ENCODE assay signal across 14 cellular contexts in the genomic region with DNA sequence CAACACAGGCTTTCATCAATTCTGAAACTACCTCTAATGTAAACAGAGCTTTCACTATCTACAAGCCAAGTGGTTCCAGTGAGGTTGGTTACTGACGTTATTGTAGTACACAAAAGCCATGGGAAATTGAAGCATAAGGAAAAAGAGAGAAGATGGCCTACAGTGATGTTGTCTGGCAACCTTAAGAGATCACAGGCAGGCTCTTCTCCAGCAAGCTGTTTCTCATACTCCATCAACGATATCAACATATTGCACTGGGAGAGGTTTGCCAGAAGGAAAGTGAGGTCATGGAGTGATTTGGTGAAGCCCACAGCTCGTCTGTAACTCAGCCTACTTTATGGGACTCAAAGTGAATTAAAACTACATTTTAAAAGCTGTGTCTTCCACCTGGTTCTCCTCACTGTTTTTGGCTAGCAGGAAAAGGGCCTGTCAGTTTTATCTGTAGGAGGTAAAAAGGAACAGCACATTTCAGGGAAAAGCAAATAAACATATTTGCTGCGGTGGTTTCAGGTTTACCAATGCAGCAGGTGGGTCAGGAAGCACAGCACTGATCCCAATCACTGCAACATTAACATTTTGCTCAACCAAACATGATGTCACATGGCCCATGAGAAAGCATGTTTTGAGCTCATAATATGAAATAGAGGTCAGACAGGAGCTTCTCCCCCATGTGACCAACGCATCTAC.
DNase-seq lines count a peak whose midpoint lies in the region; ATAC-seq, FAIRE-seq and TF ChIP-seq lines count a peak whose summit lies in the region.
"Had no signal": no experiment of that assay in that cellular context is flagged by ENCODE, and none has a peak within 500 bp of the region (broad histone marks: within the 10 kb centered on the region; RNA-seq: fewer than 3 reads in every experiment).

No MANE protein-coding gene starts in this region.

- H4K8ac ChIP-seq in mesendoderm (ENCODE audit: low read depth, low read length): no peak overlapping the region

- H3K27me3 Mint-ChIP-seq in astrocyte (ENCODE audit: low read depth, unreplicated experiment): no peaks in the 10 kb centered on the region
- no peaks in the 10 kb centered on the region for H3K27me3 Mint-ChIP-seq in activated CD8-positive, alpha-beta T cell treated with anti-CD3 and anti-CD28 coated beads for 36 hours

- H3K4me1 Mint-ChIP-seq in astrocyte (ENCODE audit: low read depth, unreplicated experiment): peaks cover 34% of the 10 kb centered on the region
- peaks cover 5% of the 10 kb centered on the region for H3K4me1 Mint-ChIP-seq in activated CD8-positive, alpha-beta T cell treated with anti-CD3 and anti-CD28 coated beads for 36 hours (ENCODE audit: low read depth)

- no peak overlapping the region for H3K23ac ChIP-seq in mesendoderm (ENCODE audit: low read length)

- H3K9me3 ChIP-seq in astrocyte (ENCODE audit: insufficient read depth, low read depth, low read length): no peaks in the 10 kb centered on the region

- WGBS in mesendoderm (ENCODE audit: extremely low coverage, insufficient coverage, low lambda C conversion rate): no CpG with 5 or more reads among the region's 5 CpGs

- no peak overlapping the region for H3K27ac Mint-ChIP-seq in astrocyte (ENCODE audit: unreplicated experiment)
- H3K27ac Mint-ChIP-seq in activated CD8-positive, alpha-beta T cell treated with anti-CD3 and anti-CD28 coated beads for 36 hours: no peak overlapping the region
- H3K27ac Mint-ChIP-seq: activated T-helper 1 cell treated with anti-CD3 and anti-CD28 coated beads, Interleukin-12 subunit alpha, Interleukin-12 subunit beta, Interleukin-2, Interleukin-4 antibody, amounts not matched to agents 30 ng/mL and 10 ng/mL and 1 ng/mL, durations not matched to agents 14 hours and 24 hours and 36 hours had no signal

- intact Hi-C loops in activated CD8-positive, alpha-beta T cell treated with anti-CD3 and anti-CD28 coated beads for 36 hours (cut with micrococcal nuclease): no loop called here

- TF ChIP-seq POLR2A in GM12891 (IDR thresholded peaks at IDR 0.05; ENCODE audit: low read depth, low read length): no peak

- CTCF ChIA-PET in activated CD8-positive, alpha-beta T cell treated with anti-CD3 and anti-CD28 coated beads for 36 hours (lab: Charles Lee): interaction anchor here (1.4 to 1.9 kb wide), 2 partner anchors 13 to 221 kb away, joined by 3 to 5 read pairs; no protein-coding TSS in a partner anchor

- TF ChIP-seq CTCF in astrocyte (IDR thresholded peaks at IDR 0.05; ENCODE audit: insufficient read depth, low read depth, low read length): no peak
- no peak for TF ChIP-seq CTCF in activated CD8-positive, alpha-beta T cell treated with anti-CD3 and anti-CD28 coated beads for 36 hours (IDR thresholded peaks at IDR 0.05)

- FAIRE-seq in GM12891 (lab: Jason Lieb, UNC) (peak; percentile 74), astrocyte (lab: Jason Lieb, UNC) (no peak)

- H3K18ac ChIP-seq in mesendoderm (ENCODE audit: low read length): peak overlapping the region; percentile 51

- H3K4me3 Mint-ChIP-seq in astrocyte (ENCODE audit: unreplicated experiment): no peak overlapping the region
- H3K4me3 Mint-ChIP-seq in activated CD8-positive, alpha-beta T cell treated with anti-CD3 and anti-CD28 coated beads for 36 hours: no peak overlapping the region
- H3K4me3 Mint-ChIP-seq: activated T-helper 1 cell treated with anti-CD3 and anti-CD28 coated beads, Interleukin-12 subunit alpha, Interleukin-12 subunit beta, Interleukin-2, Interleukin-4 antibody, amounts not matched to agents 30 ng/mL and 10 ng/mL and 1 ng/mL, durations not matched to agents 14 hours and 24 hours and 36 hours had no signal

- DNase-seq in GM12891 (ENCODE audit: insufficient read length, low spot score) (no peak), NCI-H2171 (lab: John Stamatoyannopoulos, UW) (peak; percentile 23), astrocyte (ENCODE audit: low read depth) (peak; percentile 50), mesendoderm (no peak), D341Med (ENCODE audit: low spot score) (no peak)
- DNase-seq in activated CD8-positive, alpha-beta T cell treated with anti-CD3 and anti-CD28 coated beads for 36 hours: no peak
- DNase-seq in activated CD4-positive, alpha-beta T cell treated with anti-CD3 and anti-CD28 coated beads, Interleukin-2, amount 50 U/mL, for 1 hour: no peak
- DNase-seq in activated effector memory CD4-positive, alpha-beta T cell treated with Interleukin-2 at 50 U/mL for 16 hours: no peak
- DNase-seq: activated CD4-positive, alpha-beta T cell treated with anti-CD3 and anti-CD28 coated beads for 1 hour; stimulated activated CD4-positive, alpha-beta T cell treated with anti-CD3 and anti-CD28 coated beads, Interleukin-4, amount 100 ng/mL, for 24 hours; stimulated activated naive CD8-positive, alpha-beta T cell treated with anti-CD3 and anti-CD28 coated beads, Interleukin-15, Interleukin-2, amounts not matched to agents 100 U/mL and 50 U/mL, for 24 hours had no signal

- H3K27ac ChIP-seq in astrocyte (ENCODE audit: low read depth, low read length) (no peak overlapping the region), mesendoderm (ENCODE audit: low read depth, low read length) (no peak overlapping the region)
- H3K27ac ChIP-seq: epithelial cell of prostate, HL-60 had no signal

- H3K9me3 Mint-ChIP-seq in astrocyte (ENCODE audit: unreplicated experiment): no peaks in the 10 kb centered on the region
- no peaks in the 10 kb centered on the region for H3K9me3 Mint-ChIP-seq in activated CD8-positive, alpha-beta T cell treated with anti-CD3 and anti-CD28 coated beads for 36 hours
- H3K9me3 Mint-ChIP-seq: activated T-helper 1 cell treated with anti-CD3 and anti-CD28 coated beads, Interleukin-12 subunit alpha, Interleukin-12 subunit beta, Interleukin-2, Interleukin-4 antibody, amounts not matched to agents 30 ng/mL and 10 ng/mL and 1 ng/mL, durations not matched to agents 14 hours and 24 hours and 36 hours had no signal

- no peak for ATAC-seq in activated CD8-positive, alpha-beta T cell treated with anti-CD3 and anti-CD28 coated beads for 36 hours
- ATAC-seq: stimulated activated naive CD8-positive, alpha-beta T cell treated with anti-CD3 and anti-CD28 coated beads, Interleukin-15, Interleukin-2, amounts not matched to agents 100 U/mL and 50 U/mL, for 24 hours had no signal

- H3K4ac ChIP-seq in mesendoderm (ENCODE audit: low read depth, low read length): no peak overlapping the region

- no peaks in the 10 kb centered on the region for H3K36me3 ChIP-seq in astrocyte (ENCODE audit: insufficient read depth, low read length)
- H3K36me3 ChIP-seq in mesendoderm (ENCODE audit: control insufficient read depth, insufficient read depth, low read length): no peaks in the 10 kb centered on the region

- no peak overlapping the region for H2AK5ac ChIP-seq in mesendoderm (ENCODE audit: low read length)

- H3K4me2 ChIP-seq in astrocyte (ENCODE audit: low read length) (no peak overlapping the region), mesendoderm (ENCODE audit: low read length) (no peak overlapping the region)

- H2BK5ac ChIP-seq in mesendoderm (ENCODE audit: low read length): no peak overlapping the region

- no peak overlapping the region for H2BK120ac ChIP-seq in mesendoderm (ENCODE audit: low read depth, low read length)

- H2AFZ ChIP-seq in astrocyte (ENCODE audit: low read depth, low read length): no peak overlapping the region

- H3K4me3 ChIP-seq in astrocyte (ENCODE audit: insufficient read depth, low read depth, low read length): no peak overlapping the region
- no peak overlapping the region for H3K4me3 ChIP-seq in mesendoderm (ENCODE audit: low read length)

- no peaks in the 10 kb centered on the region for H3K36me3 Mint-ChIP-seq in astrocyte (ENCODE audit: low read depth, unreplicated experiment)
- peaks cover 8% of the 10 kb centered on the region for H3K36me3 Mint-ChIP-seq in activated CD8-positive, alpha-beta T cell treated with anti-CD3 and anti-CD28 coated beads for 36 hours (ENCODE audit: low read depth)

- no peak overlapping the region for H3K9ac ChIP-seq in astrocyte (ENCODE audit: low read length)
- H3K9ac ChIP-seq in mesendoderm (ENCODE audit: low read length): no peak overlapping the region

- H3K79me1 ChIP-seq in mesendoderm (ENCODE audit: low read length): no peaks in the 10 kb centered on the region

- H3K27me3 ChIP-seq in astrocyte (ENCODE audit: insufficient read depth, low read length): no peaks in the 10 kb centered on the region
- H3K27me3 ChIP-seq in mesendoderm (ENCODE audit: insufficient read depth, low read length, poor library complexity): no peaks in the 10 kb centered on the region

- H3K4me1 ChIP-seq in astrocyte (ENCODE audit: insufficient read depth, low read length) (peaks cover 19% of the 10 kb centered on the region), mesendoderm (ENCODE audit: control insufficient read depth, low read depth, low read length) (peaks cover 11% of the 10 kb centered on the region)

- H3K56ac ChIP-seq in mesendoderm (ENCODE audit: low read length): no peak overlapping the region

- POLR2A ChIA-PET in activated CD8-positive, alpha-beta T cell treated with anti-CD3 and anti-CD28 coated beads for 36 hours (lab: Charles Lee): no interaction called here

- no peak overlapping the region for H4K5ac ChIP-seq in mesendoderm (ENCODE audit: low read length)

- H2BK15ac ChIP-seq in mesendoderm (replicated peaks; ENCODE audit: low read depth): no peak overlapping the region

- no peaks in the 10 kb centered on the region for H4K20me1 ChIP-seq in astrocyte (ENCODE audit: insufficient read depth, low read length)

- H3K79me2 ChIP-seq in astrocyte (ENCODE audit: insufficient read depth, low read length): no peaks in the 10 kb centered on the region
- no peaks in the 10 kb centered on the region for H3K79me2 ChIP-seq in mesendoderm (ENCODE audit: control insufficient read depth, insufficient read depth, low read length)

TF ChIP-seq in GM12891, 5 proteins besides CTCF, POLR2A, EP300 and RAD21:
- TF ChIP-seq PAX5 (IDR thresholded peaks at IDR 0.05; ENCODE audit: insufficient read depth, low read length, severe bottlenecking) (no peak), SPI1 (IDR thresholded peaks at IDR 0.05; ENCODE audit: low read depth, low read length) (no peak), POU2F2 (IDR thresholded peaks at IDR 0.05; ENCODE audit: low read depth, low read length) (no peak), TAF1 (IDR thresholded peaks at IDR 0.05; ENCODE audit: low read depth, low read length) (no peak), POLR2AphosphoS5 (IDR thresholded peaks at IDR 0.05; ENCODE audit: low read depth, low read length) (no peak)

Comparison
In these comparisons a context has a peak if more than half of its experiments do, and no peak if none do; other contexts are left out.
1. DNase-seq: peak in NCI-H2171 (single experiment) and astrocyte (single experiment); none in GM12891 (single experiment), mesendoderm (single experiment), activated CD8-positive, alpha-beta T cell treated with anti-CD3 and anti-CD28 coated beads for 36 hours (single experiment), activated CD4-positive, alpha-beta T cell treated with anti-CD3 and anti-CD28 coated beads, Interleukin-2, amount 50 U/mL, for 1 hour (single experiment), activated effector memory CD4-positive, alpha-beta T cell treated with Interleukin-2 at 50 U/mL for 16 hours (single experiment) and D341Med (single experiment).